In the genomic region with DNA sequence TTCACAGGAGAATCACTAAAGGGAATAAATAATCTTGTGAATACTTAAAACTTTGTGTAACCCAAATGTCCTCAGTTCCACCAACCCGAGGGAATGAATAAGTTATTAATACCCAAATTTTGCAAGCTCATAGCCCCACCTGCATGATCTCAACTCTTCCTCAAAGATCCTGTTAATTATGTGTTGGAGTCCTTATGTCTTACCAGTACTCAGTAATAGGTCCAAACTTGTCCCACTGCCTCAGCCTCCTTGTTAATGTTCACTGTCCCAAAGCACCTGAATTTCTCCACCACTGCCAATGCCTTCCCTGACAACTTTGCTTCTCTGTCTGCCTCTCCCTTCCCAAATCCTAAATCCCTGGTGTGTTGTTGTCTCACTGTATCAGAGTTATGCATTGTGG, we compare ENCODE assay signal across 1 cellular context.
TF ChIP-seq lines count a peak whose summit lies in the region.

No MANE protein-coding gene starts in this region.

TF ChIP-seq in IMR-90, 13 proteins besides CTCF, POLR2A, EP300 and RAD21:
- no peak for TF ChIP-seq RCOR1 (IDR thresholded peaks at IDR 0.05; ENCODE audit: insufficient replicate concordance, low read length)
- TF ChIP-seq CHD1 (IDR thresholded peaks at IDR 0.05; ENCODE audit: low read depth, low read length) = no peak
- no peak for TF ChIP-seq NFE2L2 (IDR thresholded peaks at IDR 0.05; ENCODE audit: low read depth, low read length)
- TF ChIP-seq FOS (IDR thresholded peaks at IDR 0.05; ENCODE audit: low read depth, low read length) = no peak
- TF ChIP-seq MXI1 (IDR thresholded peaks at IDR 0.05; ENCODE audit: borderline replicate concordance, low read depth, low read length) = no peak
- TF ChIP-seq MAZ (IDR thresholded peaks at IDR 0.05; ENCODE audit: borderline replicate concordance, low read depth, low read length) = no peak
- no peak for TF ChIP-seq BHLHE40 (IDR thresholded peaks at IDR 0.05; ENCODE audit: low read depth, low read length)
- TF ChIP-seq, protein P1, sequence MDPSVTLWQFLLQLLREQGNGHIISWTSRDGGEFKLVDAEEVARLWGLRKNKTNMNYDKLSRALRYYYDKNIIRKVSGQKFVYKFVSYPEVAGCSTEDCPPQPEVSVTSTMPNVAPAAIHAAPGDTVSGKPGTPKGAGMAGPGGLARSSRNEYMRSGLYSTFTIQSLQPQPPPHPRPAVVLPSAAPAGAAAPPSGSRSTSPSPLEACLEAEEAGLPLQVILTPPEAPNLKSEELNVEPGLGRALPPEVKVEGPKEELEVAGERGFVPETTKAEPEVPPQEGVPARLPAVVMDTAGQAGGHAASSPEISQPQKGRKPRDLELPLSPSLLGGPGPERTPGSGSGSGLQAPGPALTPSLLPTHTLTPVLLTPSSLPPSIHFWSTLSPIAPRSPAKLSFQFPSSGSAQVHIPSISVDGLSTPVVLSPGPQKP (IDR thresholded peaks at IDR 0.05; ENCODE audit: borderline replicate concordance, low read depth, low read length) = no peak
TF ChIP-seq in IMR-90: peak in this region for 0.
